ENCODE assay signal across 19 cellular contexts in the genomic region with DNA sequence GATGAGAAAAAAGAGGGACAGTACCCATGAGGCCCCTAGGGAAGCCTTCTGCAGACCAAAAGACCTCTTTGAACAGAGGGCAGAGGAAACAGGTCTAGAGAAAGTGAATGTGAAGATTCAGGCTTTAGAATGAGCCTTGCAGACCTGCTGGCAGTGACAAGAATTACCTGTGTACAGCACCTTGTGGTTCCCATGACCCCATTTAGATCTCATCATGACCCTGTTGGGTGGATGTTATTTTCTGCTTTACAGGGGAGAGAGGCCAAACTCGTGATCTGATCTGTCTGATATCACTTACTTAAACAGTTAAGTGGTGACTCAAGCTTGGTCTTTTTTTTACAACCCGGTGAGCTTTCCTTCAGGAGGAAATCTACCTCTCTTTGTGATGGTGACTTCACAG.
A peak's percentile ranks its signal among the peaks of the same experiment; 100 is the strongest.
DNase-seq lines count a peak whose midpoint lies in the region; ATAC-seq, FAIRE-seq and TF ChIP-seq lines count a peak whose summit lies in the region.
"Had no signal": no experiment of that assay in that cellular context is flagged by ENCODE, and none has a peak within 500 bp of the region (broad histone marks: within the 10 kb centered on the region; RNA-seq: fewer than 3 reads in every experiment).

No MANE protein-coding gene starts in this region.

- intact Hi-C loops in HCT116 (cut with micrococcal nuclease) (no loop called here), heart right ventricle (cut with DNase I) (no loop called here)

- H3K27ac ChIP-seq in A549: no peak overlapping the region
- H3K27ac ChIP-seq in HCT116 (ENCODE audit: low read depth, low read length): no peak overlapping the region
- peak overlapping the region; percentile 64 for H3K27ac ChIP-seq in hepatocyte
- no peak overlapping the region for H3K27ac ChIP-seq in heart right ventricle
- H3K27ac ChIP-seq: BLaER1 treated with 17β-estradiol and CSF1 and Interleukin-3, amounts not matched to agents 10 nM and 100 nM had no signal

- H3K79me2 ChIP-seq in HCT116 (ENCODE audit: insufficient read depth, low read length) (no peaks in the 10 kb centered on the region), hepatocyte (no peaks in the 10 kb centered on the region)

- H3K27me3 ChIP-seq in HCT116 (ENCODE audit: insufficient read depth, low read length) (peaks cover 11% of the 10 kb centered on the region; the same call in 1 of the 2 replicates), bronchial epithelial cell (ENCODE audit: control insufficient read depth, insufficient read depth, low read length) (no peaks in the 10 kb centered on the region), hepatocyte (no peaks in the 10 kb centered on the region), heart right ventricle (peaks cover 0 to 11% (median 5%) of the 10 kb centered on the region in 7 donors)
- H3K27me3 ChIP-seq: BLaER1 treated with 17β-estradiol and CSF1 and Interleukin-3, amounts not matched to agents 10 nM and 100 nM had no signal

- no peak for TF ChIP-seq RAD21 in A549 (conservative IDR thresholded peaks at IDR 0.05 in 1 of 2, IDR thresholded peaks at IDR 0.05 in 1 of 2)
- no peak for TF ChIP-seq RAD21 in HCT116 (IDR thresholded peaks at IDR 0.05; ENCODE audit: low read depth)

- H3K9me3 ChIP-seq in A549 (no peaks in the 10 kb centered on the region), HCT116 (ENCODE audit: control insufficient read depth in 1 of 2, insufficient read depth in 1 of 2, low read depth in 1 of 2, low read length in 2 of 2) (no peaks in the 10 kb centered on the region), hepatocyte (ENCODE audit: low read depth) (no peaks in the 10 kb centered on the region), heart right ventricle (no peaks in the 10 kb centered on the region)
- H3K9me3 ChIP-seq: BLaER1 treated with 17β-estradiol and CSF1 and Interleukin-3, amounts not matched to agents 10 nM and 100 nM had no signal

- TF ChIP-seq CTCF in A549 (IDR thresholded peaks at IDR 0.05): no peak
- TF ChIP-seq CTCF in HCT116 (IDR thresholded peaks at IDR 0.05 in 2 of 3, conservative IDR thresholded peaks at IDR 0.05 in 1 of 3; ENCODE audit: borderline replicate concordance in 1 of 3, insufficient read depth in 1 of 3, low read depth in 2 of 3, low read length in 2 of 3): no peak
- TF ChIP-seq CTCF in bronchial epithelial cell (IDR thresholded peaks at IDR 0.05; ENCODE audit: insufficient read depth, low read length, severe bottlenecking): no peak
- no peak for TF ChIP-seq CTCF in hepatocyte (IDR thresholded peaks at IDR 0.05; ENCODE audit: poor library complexity)
- no peak for TF ChIP-seq CTCF in GM10248 (IDR thresholded peaks at IDR 0.05; ENCODE audit: control extremely low read depth, extremely low read depth, low read depth, missing control alignments)
- TF ChIP-seq CTCF in heart right ventricle (IDR thresholded peaks at IDR 0.05): no peak

- no peak overlapping the region for H3K4me2 ChIP-seq in A549
- no peak overlapping the region for H3K4me2 ChIP-seq in HCT116 (ENCODE audit: low read length)
- no peak overlapping the region for H3K4me2 ChIP-seq in hepatocyte
- H3K4me2 ChIP-seq: BLaER1 treated with 17β-estradiol and CSF1 and Interleukin-3, amounts not matched to agents 10 nM and 100 nM; GM23338 had no signal

- ATAC-seq in A549 (peak; percentile 20 to 27; a peak in 2 of 6 replicates), HCT116 (peak; percentile 40; the same call in 1 of the 2 replicates), heart right ventricle (no peak)
- ATAC-seq: CD8-positive, alpha-beta T cell; GM23338 had no signal

- TF ChIP-seq POLR2A in A549 (IDR thresholded peaks at IDR 0.05; ENCODE audit: low read length) (no peak), HCT116 (IDR thresholded peaks at IDR 0.05; ENCODE audit: borderline replicate concordance, extremely low read depth, insufficient read depth, insufficient read length) (no peak)

- H3K4me1 ChIP-seq in A549 (no peaks in the 10 kb centered on the region), HCT116 (ENCODE audit: control insufficient read depth in 1 of 2, insufficient read depth in 2 of 2, low read length in 2 of 2) (no peaks in the 10 kb centered on the region), hepatocyte (ENCODE audit: insufficient read depth) (peaks cover 3% of the 10 kb centered on the region), heart right ventricle (no peaks in the 10 kb centered on the region)
- H3K4me1 ChIP-seq: BLaER1 treated with 17β-estradiol and CSF1 and Interleukin-3, amounts not matched to agents 10 nM and 100 nM had no signal

- RAD21 ChIA-PET in HCT116 (lab: Charles Lee; ENCODE audit: low non-redundant PET in 1 of 2, low total read pairs in 2 of 2, uncharacterized antibody in 2 of 2, unreplicated experiment in 2 of 2): no interaction called here

- H3K36me3 ChIP-seq in HCT116 (ENCODE audit: control insufficient read depth in 1 of 2, insufficient read depth in 2 of 2, low read length in 2 of 2): no peaks in the 10 kb centered on the region
- no peaks in the 10 kb centered on the region for H3K36me3 ChIP-seq in bronchial epithelial cell (ENCODE audit: control insufficient read depth, insufficient read depth, low read length)
- no peaks in the 10 kb centered on the region for H3K36me3 ChIP-seq in hepatocyte (replicated peaks; ENCODE audit: insufficient read depth, low read depth)
- H3K36me3 ChIP-seq in heart right ventricle: no peaks in the 10 kb centered on the region
- H3K36me3 ChIP-seq: BLaER1 treated with 17β-estradiol and CSF1 and Interleukin-3, amounts not matched to agents 10 nM and 100 nM had no signal

- H4K20me1 ChIP-seq in HCT116 (ENCODE audit: insufficient read depth): no peaks in the 10 kb centered on the region
- no peaks in the 10 kb centered on the region for H4K20me1 ChIP-seq in hepatocyte (ENCODE audit: insufficient read depth, poor library complexity, severe bottlenecking)
- H4K20me1 ChIP-seq: BLaER1 treated with 17β-estradiol and CSF1 and Interleukin-3, amounts not matched to agents 10 nM and 100 nM had no signal

- POLR2A ChIA-PET in A549 (lab: Yijun Ruan, JAX) (no interaction called here), HCT116 (lab: Charles Lee) (no interaction called here), GM10248 (lab: Yijun Ruan, JAX) (no interaction called here)

- 14% methylated on average over 2 of the region's 2 CpGs for WGBS in A549 (ENCODE audit: missing lambda C conversion rate)
- 21% methylated on average over 2 of the region's 2 CpGs for WGBS in hepatocyte (ENCODE audit: low lambda C conversion rate, missing lambda C conversion rate)
- WGBS in heart right ventricle, 2 donors: 42 to 54% methylated on average over 2 of the region's 2 CpGs

- H3K4me3 ChIP-seq in A549 (no peak overlapping the region), HCT116 (replicated peaks in 1 of 2; ENCODE audit: low read depth in 1 of 2, low read length in 2 of 2) (no peak overlapping the region), bronchial epithelial cell (ENCODE audit: low read depth, low read length) (no peak overlapping the region), hepatocyte (no peak overlapping the region), heart right ventricle (no peak overlapping the region)
- H3K4me3 ChIP-seq: BLaER1 treated with 17β-estradiol and CSF1 and Interleukin-3, amounts not matched to agents 10 nM and 100 nM; GM23338 had no signal

- CTCF ChIA-PET in A549 (lab: Yijun Ruan, JAX): interaction anchor here (1.7 kb wide), 1 partner anchor 43 kb away, joined by 5 read pairs; no protein-coding TSS in a partner anchor
- CTCF ChIA-PET in HCT116 (lab: Charles Lee): no interaction called here
- CTCF ChIA-PET in GM10248 (lab: Yijun Ruan, JAX): no interaction called here

- TF ChIP-seq EP300 in A549 (IDR thresholded peaks at IDR 0.05): no peak

- no TSS peak for BruUV-seq in HCT116 (replicated peaks; lab: Mats Ljungman, UMichigan)

- H3K9me2 ChIP-seq in HCT116 (ENCODE audit: insufficient read depth) (no peaks in the 10 kb centered on the region), hepatocyte (replicated peaks; ENCODE audit: insufficient read depth) (no peaks in the 10 kb centered on the region)

- DNase-seq in A549 (ENCODE audit: low read depth in 1 of 2, low spot score in 1 of 2) (no peak), HCT116 (ENCODE audit: low read depth, low spot score) (no peak), bronchial epithelial cell (ENCODE audit: low read depth) (peak; percentile 7), hepatocyte (ENCODE audit: low spot score) (peak; percentile 48), D341Med (ENCODE audit: low spot score) (no peak), GM10248 (ENCODE audit: extremely low spot score) (no peak), heart right ventricle (no peak)
- DNase-seq in stimulated activated CD4-positive, alpha-beta T cell treated with anti-CD3 and anti-CD28 coated beads, Interleukin-1b, Interleukin-23, amount 100 ng/mL, for 48 hours: no peak
- DNase-seq: 8988T; CD8-positive, alpha-beta T cell; IMR-90 had no signal

- H2AFZ ChIP-seq in HCT116 (ENCODE audit: low read depth, low read length, poor library complexity, severe bottlenecking) (no peak overlapping the region), hepatocyte (no peak overlapping the region)
- H2AFZ ChIP-seq: GM23338 had no signal

- no peak overlapping the region for H3K9ac ChIP-seq in HCT116 (ENCODE audit: low read length)
- H3K9ac ChIP-seq: BLaER1 treated with 17β-estradiol and CSF1 and Interleukin-3, amounts not matched to agents 10 nM and 100 nM had no signal

- FAIRE-seq in A549 (lab: Jason Lieb, UNC): no peak
- FAIRE-seq in bronchial epithelial cell (lab: Jason Lieb, UNC): no peak
- FAIRE-seq: D721Med, G401.6, GM12892, GM18507, H54, HTR-8/SVneo had no signal

TF ChIP-seq in A549, 52 proteins besides CTCF, POLR2A, EP300 and RAD21:
- TF ChIP-seq HDAC2 (IDR thresholded peaks at IDR 0.05) (no peak), PHF8 (IDR thresholded peaks at IDR 0.05; ENCODE audit: borderline replicate concordance, low read depth) (no peak), RCOR1 (IDR thresholded peaks at IDR 0.05; ENCODE audit: low read depth, low read length) (no peak), HOXB13 (CRISPR knock-in tag; IDR thresholded peaks at IDR 0.05; ENCODE audit: low read depth) (no peak)
- TF ChIP-seq, protein P1, sequence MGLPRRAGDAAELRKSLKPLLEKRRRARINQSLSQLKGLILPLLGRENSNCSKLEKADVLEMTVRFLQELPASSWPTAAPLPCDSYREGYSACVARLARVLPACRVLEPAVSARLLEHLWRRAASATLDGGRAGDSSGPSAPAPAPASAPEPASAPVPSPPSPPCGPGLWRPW (IDR thresholded peaks at IDR 0.05): no peak
TF ChIP-seq in A549: peak in this region for 0.

TF ChIP-seq in HCT116, 20 proteins besides CTCF, POLR2A, EP300 and RAD21 (continues in another document):
- TF ChIP-seq EZH2 (IDR thresholded peaks at IDR 0.05): no peak
- no peak for TF ChIP-seq EGR1 (IDR thresholded peaks at IDR 0.05; ENCODE audit: low read depth)
- TF ChIP-seq SRF (IDR thresholded peaks at IDR 0.05; ENCODE audit: low read depth): no peak
- TF ChIP-seq EZH2phosphoT487 (IDR thresholded peaks at IDR 0.05; ENCODE audit: borderline replicate concordance): no peak
- TF ChIP-seq, protein P2, sequence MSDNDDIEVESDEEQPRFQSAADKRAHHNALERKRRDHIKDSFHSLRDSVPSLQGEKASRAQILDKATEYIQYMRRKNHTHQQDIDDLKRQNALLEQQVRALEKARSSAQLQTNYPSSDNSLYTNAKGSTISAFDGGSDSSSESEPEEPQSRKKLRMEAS (IDR thresholded peaks at IDR 0.05): no peak
- TF ChIP-seq CEBPB (IDR thresholded peaks at IDR 0.05; ENCODE audit: low read depth): no peak

Comparison
In these comparisons a context has a peak if more than half of its experiments do, and no peak if none do; other contexts are left out.
1. ATAC-seq: peak in A549 (2 of 2) and HCT116 (single experiment); none in heart right ventricle (0 of 8).
2. DNase-seq: peak in bronchial epithelial cell (single experiment) and hepatocyte (single experiment); none in A549 (0 of 2), HCT116 (single experiment), D341Med (single experiment), GM10248 (single experiment), heart right ventricle (0 of 2) and stimulated activated CD4-positive, alpha-beta T cell treated with anti-CD3 and anti-CD28 coated beads, Interleukin-1b, Interleukin-23, amount 100 ng/mL, for 48 hours (single experiment).